8 cellular contexts compared by ENCODE assay signal in genomic region chr12:10722905-10723866, GRCh38. TPM values are rescaled to one million over a fixed set of nuclear protein-coding genes. Genes with fewer than 3 reads are reported as not detected.
DNase-seq lines count a peak whose midpoint lies in the region; ATAC-seq and TF ChIP-seq lines count a peak whose summit lies in the region.

Gene YBX3, minus strand, starts transcription at chr12:10723323. Its CDS starts 212 bp downstream, at chr12:10723111.

- no peak for TF ChIP-seq CTCF in gastrocnemius medialis (IDR thresholded peaks at IDR 0.05 in 4 of 5, conservative IDR thresholded peaks at IDR 0.05 in 1 of 5)

- intact Hi-C loops in gastrocnemius medialis (cut with DNase I; ENCODE audit: low total_unique reads), result loop anchor here (1.0 to 10.0 kb wide), 8 partner anchors 27 to 1994 kb away; partner anchors contain the start of genes BORCS5, CDKN1B, ETV6 and GABARAPL1

- in situ Hi-C loops in gastrocnemius medialis (cut with MboI; ENCODE audit: low sequenced_read_pairs in 4 of 4), result loop anchor here in 3 of 4 donors (5.0 to 25.0 kb wide), 3 partner anchors 511 to 1064 kb away; partner anchors contain the start of gene GABARAPL1 (in 3 of the 3)

- H3K4me3 ChIP-seq in Jurkat, Clone E6-1 (ENCODE audit: low read length), result peak within 1 kb of the TSS; percentile 89
- H3K4me3 ChIP-seq in iPS-15b (ENCODE audit: low read depth, low read length) (peak within 1 kb of the TSS; percentile 93), gastrocnemius medialis (peak within 1 kb of the TSS; percentile 83 to 99 (median 88))

- H3K27ac ChIP-seq in gastrocnemius medialis, result peak within 1 kb of the TSS; percentile 97 to 100 (median 98)

- H3K4me1 Mint-ChIP-seq in T-helper 2 cell treated with Interferon-gamma antibody and Interleukin-4, amounts not matched to agents 5 μg/mL and 100 μg/mL, for 36 hours (ENCODE audit: low read depth), result peaks cover 33% of the 10 kb centered on the region

- no peaks in the 10 kb centered on the region for H3K36me3 ChIP-seq in iPS-15b (ENCODE audit: control insufficient read depth, insufficient read depth, low read length)
- no peaks in the 10 kb centered on the region for H3K36me3 ChIP-seq in gastrocnemius medialis

- ATAC-seq in GM21576 (IDR thresholded peaks at IDR 0.05; ENCODE audit: unreplicated experiment) (peak; percentile 48), gastrocnemius medialis (peak; percentile 27 to 44)

- H3K9me3 Mint-ChIP-seq in T-helper 2 cell treated with Interferon-gamma antibody and Interleukin-4, amounts not matched to agents 5 μg/mL and 100 μg/mL, for 36 hours, result no peaks in the 10 kb centered on the region

- H3K9ac ChIP-seq in iPS-15b (ENCODE audit: low read depth, low read length), result peak within 1 kb of the TSS; percentile 84

- TF ChIP-seq POLR2A in gastrocnemius medialis (IDR thresholded peaks at IDR 0.05), result peak; percentile 90 to 96

- H3K27me3 ChIP-seq in iPS-15b (ENCODE audit: control insufficient read depth, insufficient read depth, low read length) (peaks cover 12% of the 10 kb centered on the region), gastrocnemius medialis (no peaks in the 10 kb centered on the region)

- H3K27me3 Mint-ChIP-seq in T-helper 2 cell treated with Interferon-gamma antibody and Interleukin-4, amounts not matched to agents 5 μg/mL and 100 μg/mL, for 36 hours (ENCODE audit: low read depth), result peaks cover 55% of the 10 kb centered on the region

- DNase-seq in EH (ENCODE audit: low read depth), result peak; percentile 85
- DNase-seq in Jurkat, Clone E6-1 (ENCODE audit: low read depth, low spot score), result peak; percentile 66
- DNase-seq in T-helper 2 cell treated with Interferon-gamma antibody and Interleukin-4, amounts not matched to agents 5 μg/mL and 100 μg/mL, for 36 hours (ENCODE audit: low spot score), result peak; percentile 60
- DNase-seq in brain pericyte (ENCODE audit: low read depth, low spot score), result peak; percentile 37
- DNase-seq in gastrocnemius medialis, result peak; percentile 90 to 93
- no peak for DNase-seq in NK-92 treated with Interleukin-12 subunit alpha and Interleukin-12 subunit beta, amount 100 ng/mL, for 24 hours (lab: John Stamatoyannopoulos, UW)

- H3K4me1 ChIP-seq in iPS-15b (ENCODE audit: control insufficient read depth, insufficient read depth, low read length) (peaks cover 22% of the 10 kb centered on the region), gastrocnemius medialis (peaks cover 11 to 16% of the 10 kb centered on the region in 2 donors)

- H3K27ac Mint-ChIP-seq in T-helper 2 cell treated with Interferon-gamma antibody and Interleukin-4, amounts not matched to agents 5 μg/mL and 100 μg/mL, for 36 hours, result peak within 1 kb of the TSS; percentile 91

- H3K9me3 ChIP-seq in iPS-15b (ENCODE audit: control insufficient read depth, insufficient read depth, low read length) (no peaks in the 10 kb centered on the region), gastrocnemius medialis (no peaks in the 10 kb centered on the region)

- H3K4me3 Mint-ChIP-seq in T-helper 2 cell treated with Interferon-gamma antibody and Interleukin-4, amounts not matched to agents 5 μg/mL and 100 μg/mL, for 36 hours, result peak within 1 kb of the TSS; percentile 96

- peaks cover 2% of the 10 kb centered on the region for H3K36me3 Mint-ChIP-seq in T-helper 2 cell treated with Interferon-gamma antibody and Interleukin-4, amounts not matched to agents 5 μg/mL and 100 μg/mL, for 36 hours (ENCODE audit: low read depth)

RNA-seq across cellular contexts. Expression of gene YBX3, which starts in this region (rescaled TPM):
- 174 TPM for polyA plus RNA-seq in Jurkat, Clone E6-1 (2012; ENCODE audit: insufficient read depth, insufficient read length)
- 1,000 to 10,000 TPM; 3,451 to 6,393 (median 4,786) TPM for total RNA-seq in gastrocnemius medialis
